In genomic region chr1:6637770-6638169, GRCh38 we compare ENCODE assay signal across 30 cellular contexts. TPM values are rescaled to one million over a fixed set of nuclear protein-coding genes. Genes with fewer than 3 reads are reported as not detected.
DNase-seq lines count a peak whose midpoint lies in the region; ATAC-seq, FAIRE-seq and TF ChIP-seq lines count a peak whose summit lies in the region.
"Had no signal": no experiment of that assay in that cellular context is flagged by ENCODE, and none has a peak within 500 bp of the region (broad histone marks: within the 10 kb centered on the region; RNA-seq: fewer than 3 reads in every experiment).

No MANE protein-coding gene starts in this region.

- ATAC-seq in heart left ventricle, result no peak
- ATAC-seq in sciatic nerve, result peak; percentile 7
- ATAC-seq in GM21381 (IDR thresholded peaks at IDR 0.05; ENCODE audit: unreplicated experiment), result no peak
- ATAC-seq: foreskin keratinocyte, Panc1 had no signal

- intact Hi-C loops in heart left ventricle (cut with DNase I) (loop anchor here in 2 of 10 donors (5.0 to 10.0 kb wide), 3 partner anchors 70 to 153 kb away; partner anchors contain the start of gene TAS1R1 (in 1 of the 2)), esophagus squamous epithelium (cut with DNase I) (no loop called here), sciatic nerve (cut with DNase I) (no loop called here)

- DNase-seq in right atrium auricular region (ENCODE audit: low spot score), result no peak
- no peak for DNase-seq in heart left ventricle
- DNase-seq in esophagus squamous epithelium (lab: John Stamatoyannopoulos, UW), result no peak
- DNase-seq in sciatic nerve (ENCODE audit: low spot score), result no peak
- no peak for DNase-seq in D721Med (ENCODE audit: insufficient read length, low spot score)
- DNase-seq in NCI-H2029 (lab: John Stamatoyannopoulos, UW), result no peak
- DNase-seq in NCI-H345 treated with DMSO at 0.1 percent for 48 hours (lab: John Stamatoyannopoulos, UW; ENCODE audit: unreplicated experiment), result no peak
- DNase-seq: activated CD4-positive, alpha-beta T cell treated with anti-CD3 and anti-CD28 coated beads for 48 hours; activated CD8-positive, alpha-beta memory T cell treated with anti-CD3 and anti-CD28 coated beads for 24 hours; activated effector memory CD4-positive, alpha-beta T cell treated with Interleukin-2 at 50 U/mL for 16 hours; activated naive CD8-positive, alpha-beta T cell treated with anti-CD3 and anti-CD28 coated beads, Interleukin-2, amount 10 ng/mL, durations not matched to agents 7 days and 5 days; AML-193; brain microvascular endothelial cell; CD4-positive, alpha-beta memory T cell; effector memory CD4-positive, alpha-beta T cell; foreskin keratinocyte; HCEC 1CT; mesendoderm; NCI-H1048; NCI-H187 treated with DMSO at 0.1 percent for 48 hours; spleen; SW 1271; T1000; WERI-Rb-1 had no signal

- peak overlapping the region; percentile 5 to 28 for H3K27ac ChIP-seq in right atrium auricular region
- H3K27ac ChIP-seq in heart left ventricle, result peak overlapping the region in 5 of 12 donors; percentile 18 to 73 (median 39)
- H3K27ac ChIP-seq in esophagus squamous epithelium, result peak overlapping the region in 3 of 4 donors; percentile 32 to 61 (median 43)
- H3K27ac ChIP-seq: brain microvascular endothelial cell, foreskin keratinocyte, hepatocyte, suprapubic skin, WERI-Rb-1 had no signal

- 89 to 94% (median 91%) methylated on average over 9 of the region's 9 CpGs for WGBS in heart left ventricle, 4 donors
- 60 to 72% methylated on average over 6 to 8 of the region's 9 CpGs for WGBS in esophagus squamous epithelium, 2 donors

- no peak overlapping the region for H3K4me3 ChIP-seq in right atrium auricular region
- H3K4me3 ChIP-seq in heart left ventricle, result peak overlapping the region in 2 of 12 donors; percentile 10 to 14
- H3K4me3 ChIP-seq in esophagus squamous epithelium, result no peak overlapping the region
- H3K4me3 ChIP-seq: hepatocyte, spleen, suprapubic skin had no signal

- H3K27me3 ChIP-seq in right atrium auricular region (no peaks in the 10 kb centered on the region), heart left ventricle (no peaks in the 10 kb centered on the region), esophagus squamous epithelium (no peaks in the 10 kb centered on the region)
- H3K27me3 ChIP-seq: brain microvascular endothelial cell, foreskin keratinocyte, hepatocyte, spleen, suprapubic skin had no signal

- no peak for FAIRE-seq in D721Med (lab: Jason Lieb, UNC)
- FAIRE-seq: A204.1, colon had no signal

- no peaks in the 10 kb centered on the region for H3K4me1 ChIP-seq in right atrium auricular region
- peaks cover 0 to 15% (median 0%) of the 10 kb centered on the region in 12 donors for H3K4me1 ChIP-seq in heart left ventricle
- peaks cover 0 to 23% (median 7%) of the 10 kb centered on the region in 3 donors for H3K4me1 ChIP-seq in esophagus squamous epithelium
- H3K4me1 ChIP-seq: foreskin keratinocyte, spleen had no signal

- H3K36me3 ChIP-seq in right atrium auricular region, result peaks cover 82% of the 10 kb centered on the region
- H3K36me3 ChIP-seq in heart left ventricle, result peaks cover 2 to 100% (median 94%) of the 10 kb centered on the region in 9 donors
- peaks cover 29 to 97% (median 30%) of the 10 kb centered on the region in 3 donors for H3K36me3 ChIP-seq in esophagus squamous epithelium

- TF ChIP-seq POLR2A in heart left ventricle (IDR thresholded peaks at IDR 0.05), result no peak
- no peak for TF ChIP-seq POLR2A in esophagus squamous epithelium (IDR thresholded peaks at IDR 0.05)

- H3K9me3 ChIP-seq in right atrium auricular region, result no peaks in the 10 kb centered on the region
- no peaks in the 10 kb centered on the region for H3K9me3 ChIP-seq in heart left ventricle
- no peaks in the 10 kb centered on the region for H3K9me3 ChIP-seq in esophagus squamous epithelium
- H3K9me3 ChIP-seq: spleen, suprapubic skin had no signal

- TF ChIP-seq CTCF in right atrium auricular region (IDR thresholded peaks at IDR 0.05) (no peak), heart left ventricle (IDR thresholded peaks at IDR 0.05) (no peak), esophagus squamous epithelium (IDR thresholded peaks at IDR 0.05) (no peak), D721Med (IDR thresholded peaks at IDR 0.05; ENCODE audit: insufficient read depth, missing control alignments) (no peak)

RNA-seq across cellular contexts. Expression of gene THAP3, which starts 13.1 kb away (rescaled TPM):
- total RNA-seq in right atrium auricular region (10 to 100 TPM; 14.6 to 21.4 TPM), heart left ventricle (10 to 100 TPM in 7 of 9 donors, 1 to 10 TPM in 2; 7.5 to 20.7 (median 12.1) TPM), esophagus squamous epithelium (10 to 100 TPM in 3 of 4 donors, 1 to 10 TPM in 1; 4.8 to 17.1 (median 13.3) TPM), sciatic nerve (20.4 TPM)
- polyA plus RNA-seq in heart left ventricle, result 10 to 100 TPM; 21.7 to 22.1 TPM

RNA-seq across cellular contexts. Expression of gene PHF13, which starts 24.2 kb away (rescaled TPM):
- total RNA-seq in right atrium auricular region (1 to 10 TPM; 5.0 to 8.1 TPM), heart left ventricle (10 to 100 TPM in 2 of 9 donors, 1 to 10 TPM in 7; 3.5 to 11.2 (median 7.9) TPM), esophagus squamous epithelium (10 to 100 TPM in 1 of 4 donors, 1 to 10 TPM in 3; 6.7 to 12.1 (median 8.7) TPM), sciatic nerve (19.3 TPM)
- polyA plus RNA-seq in heart left ventricle, result 1 to 10 TPM; 2.9 to 7.3 TPM

RNA-seq across cellular contexts. Expression of gene KLHL21, which starts 35.1 kb away (rescaled TPM):
- total RNA-seq in right atrium auricular region (10 to 100 TPM; 61.6 to 83.0 TPM), heart left ventricle (100 to 1,000 TPM in 1 of 9 donors, 10 to 100 TPM in 8; 38.7 to 179 (median 65.4) TPM), esophagus squamous epithelium (10 to 100 TPM; 45.9 to 68.1 (median 55.1) TPM), sciatic nerve (31.4 TPM)
- polyA plus RNA-seq in heart left ventricle, result 10 to 100 TPM; 28.6 to 47.8 TPM

RNA-seq across cellular contexts. Expression of gene ZBTB48, which starts 58.0 kb away (rescaled TPM):
- total RNA-seq in right atrium auricular region (1 to 10 TPM; 4.0 to 9.0 TPM), heart left ventricle (10 to 100 TPM in 7 of 9 donors, 1 to 10 TPM in 2; 6.4 to 23.1 (median 11.8) TPM), esophagus squamous epithelium (10 to 100 TPM in 3 of 4 donors, 1 to 10 TPM in 1; 7.2 to 26.0 (median 16.0) TPM), sciatic nerve (28.9 TPM)
- polyA plus RNA-seq in heart left ventricle, result 10 to 100 TPM; 12.4 to 17.0 TPM
